ENCODE assay signal across 9 cellular contexts in genomic region chr11:130448039-130448415, GRCh38. TPM values are rescaled to one million over a fixed set of nuclear protein-coding genes. Genes with fewer than 3 reads are reported as not detected.
DNase-seq lines count a peak whose midpoint lies in the region; ATAC-seq and TF ChIP-seq lines count a peak whose summit lies in the region.
"Had no signal": no experiment of that assay in that cellular context is flagged by ENCODE, and none has a peak within 500 bp of the region (broad histone marks: within the 10 kb centered on the region; RNA-seq: fewer than 3 reads in every experiment).

No MANE protein-coding gene starts in this region.

- no peaks in the 10 kb centered on the region for H3K4me1 ChIP-seq in Caco-2
- peaks cover 13% of the 10 kb centered on the region for H3K4me1 ChIP-seq in psoas muscle
- H3K4me1 ChIP-seq in left lung: peaks cover 0 to 9% of the 10 kb centered on the region in 2 donors

- POLR2A ChIA-PET in Caco-2 (lab: Charles Lee): interaction anchor here (0.6 kb wide), 2 partner anchors 172 to 379 kb away, joined by 3 to 9 read pairs; no protein-coding TSS in a partner anchor
- POLR2A ChIA-PET in T-cell (lab: Charles Lee): no interaction called here

- H3K27ac ChIP-seq in psoas muscle (no peak overlapping the region), left lung (no peak overlapping the region)

- no peak for TF ChIP-seq CTCF in Caco-2 (IDR thresholded peaks at IDR 0.05; ENCODE audit: insufficient read depth in 1 of 2, low read depth in 1 of 2, low read length in 1 of 2, severe bottlenecking in 1 of 2, unreplicated experiment in 1 of 2)
- TF ChIP-seq CTCF in fibroblast of the aortic adventitia (IDR thresholded peaks at IDR 0.05; ENCODE audit: insufficient read depth, low read length): no peak
- no peak for TF ChIP-seq CTCF in psoas muscle (IDR thresholded peaks at IDR 0.05)
- no peak for TF ChIP-seq CTCF in left lung (IDR thresholded peaks at IDR 0.05)

- H3K27ac Mint-ChIP-seq in Caco-2 (ENCODE audit: unreplicated experiment): no peak overlapping the region
- H3K27ac Mint-ChIP-seq in T-cell: no peak overlapping the region

- H3K36me3 ChIP-seq in Caco-2 (ENCODE audit: control insufficient read depth, insufficient read depth, low read length): no peaks in the 10 kb centered on the region
- H3K36me3 ChIP-seq in psoas muscle (ENCODE audit: insufficient read depth in 1 of 2, low read depth in 1 of 2): no peaks in the 10 kb centered on the region
- no peaks in the 10 kb centered on the region for H3K36me3 ChIP-seq in left lung

- 9 to 17% (median 13%) methylated on average over 11 of the region's 11 CpGs for WGBS in psoas muscle, 3 donors

- H3K4me3 ChIP-seq in Caco-2 (ENCODE audit: low read depth, low read length): peak overlapping the region; percentile 51
- H3K4me3 ChIP-seq in fibroblast of the aortic adventitia (ENCODE audit: low read depth, low read length): peak overlapping the region; percentile 93
- peak overlapping the region; percentile 70 for H3K4me3 ChIP-seq in psoas muscle
- H3K4me3 ChIP-seq in left lung: peak overlapping the region in 1 of 2 donors; percentile 45

- H3K27me3 Mint-ChIP-seq in Caco-2 (ENCODE audit: insufficient read depth, unreplicated experiment) (peaks cover 11% of the 10 kb centered on the region), T-cell (peaks cover 34 to 52% of the 10 kb centered on the region in 2 donors)

- peaks cover 3% of the 10 kb centered on the region for H3K27me3 ChIP-seq in Caco-2 (replicated peaks; ENCODE audit: control insufficient read depth, insufficient read depth, low read length)
- H3K27me3 ChIP-seq in psoas muscle (ENCODE audit: insufficient read depth in 3 of 3, low read length in 2 of 3): peaks cover 0 to 13% (median 0%) of the 10 kb centered on the region in 3 donors
- peaks cover 15 to 54% of the 10 kb centered on the region in 2 donors for H3K27me3 ChIP-seq in left lung

- ATAC-seq in T-cell (replicated peaks in 1 of 4): no peak
- ATAC-seq in psoas muscle: no peak
- no peak for ATAC-seq in activated CD4-positive, CD25-positive, alpha-beta regulatory T cell treated with anti-CD3 and anti-CD28 coated beads, Interleukin-2, amount 50 U/mL, for 24 hours
- no peak for ATAC-seq in left lung
- ATAC-seq in GM18517 (IDR thresholded peaks at IDR 0.05; ENCODE audit: unreplicated experiment): no peak

- no TSS peak for BruUV-seq in Caco-2 (replicated peaks; lab: Mats Ljungman, UMichigan)

- H3K9me3 Mint-ChIP-seq in Caco-2 (ENCODE audit: unreplicated experiment) (no peaks in the 10 kb centered on the region), T-cell (no peaks in the 10 kb centered on the region)

- H3K36me3 Mint-ChIP-seq in Caco-2 (ENCODE audit: insufficient read depth, unreplicated experiment) (no peaks in the 10 kb centered on the region), T-cell (no peaks in the 10 kb centered on the region)

- intact Hi-C loops in Caco-2 (cut with micrococcal nuclease; ENCODE audit: unreplicated experiment) (loop anchor here (1.0 kb wide), 1 partner anchor 13 kb away; no protein-coding TSS in a partner anchor), psoas muscle (cut with DNase I) (loop anchor here (5.0 to 10.0 kb wide), 4 partner anchors 77 to 379 kb away; no protein-coding TSS in a partner anchor), left lung (cut with DNase I) (no loop called here)

- H3K9me3 ChIP-seq in Caco-2 (no peaks in the 10 kb centered on the region), psoas muscle (no peaks in the 10 kb centered on the region), left lung (no peaks in the 10 kb centered on the region)

- H3K4me1 Mint-ChIP-seq in Caco-2 (ENCODE audit: low read depth, unreplicated experiment) (peaks cover under 1% of the 10 kb centered on the region), T-cell (peaks cover 9 to 15% (median 13%) of the 10 kb centered on the region in 3 donors)

- peak overlapping the region; percentile 71 for H3K4me3 Mint-ChIP-seq in Caco-2 (ENCODE audit: unreplicated experiment)
- H3K4me3 Mint-ChIP-seq in T-cell: peak overlapping the region in 2 of 3 donors; percentile 61

- CTCF ChIA-PET in Caco-2 (lab: Charles Lee): interaction anchor here (0.6 to 1.3 kb wide), 6 partner anchors 13 to 414 kb away, joined by 3 to 10 read pairs (median 4); no protein-coding TSS in a partner anchor
- CTCF ChIA-PET in T-cell (lab: Charles Lee): no interaction called here

- no peak for DNase-seq in Caco-2
- no peak for DNase-seq in T-cell
- DNase-seq in fibroblast of the aortic adventitia (ENCODE audit: low read depth): no peak
- DNase-seq in psoas muscle: no peak
- no peak for DNase-seq in RKO (ENCODE audit: low spot score)
- DNase-seq in left lung: no peak

RNA-seq across cellular contexts. Expression of gene ADAMTS15, which starts 0.4 kb away (rescaled TPM):
- total RNA-seq in Caco-2 (2022) (0.12 and 0.20 TPM in 2 replicates), T-cell (under 1 TPM in 3 of 5 donors, not detected in 2; 0.03 to 0.07 (median 0.06) TPM), fibroblast of the aortic adventitia (ENCODE audit: low replicate concordance) (8.6 and 30.8 TPM in 2 replicates), psoas muscle (1 to 10 TPM; 1.5 to 2.2 (median 1.8) TPM), left lung (10 to 100 TPM; 11.8 to 13.5 TPM)
- polyA plus RNA-seq in psoas muscle: 1 to 10 TPM in 1 of 3 donors, under 1 TPM in 2; 0.66 to 3.1 (median 0.79) TPM

RNA-seq across cellular contexts. Expression of gene ADAMTS8, which starts 19.6 kb away (rescaled TPM):
- total RNA-seq in Caco-2 (2022) (not detected in 2 replicates), T-cell (under 1 TPM in 3 of 5 donors, not detected in 2; 0.06 to 0.12 (median 0.07) TPM), fibroblast of the aortic adventitia (ENCODE audit: low replicate concordance) (2.6 TPM in 1 of 2 replicates, not detected in the other), psoas muscle (1 to 10 TPM in 1 of 4 donors, under 1 TPM in 2, not detected in 1; 0.14 to 1.2 (median 0.79) TPM), left lung (10 to 100 TPM in 1 of 2 donors, 1 to 10 TPM in 1; 1.2 to 48.5 TPM)
- polyA plus RNA-seq in psoas muscle: under 1 TPM; 0.12 to 0.42 (median 0.23) TPM
- total RNA-seq: renal cortical epithelial cell had no signal

Comparison
In these comparisons a context has a peak if more than half of its experiments do, and no peak if none do; other contexts are left out.
1. intact Hi-C loops: an anchor here in Caco-2 (1.0 kb wide) and psoas muscle (5.0 to 10.0 kb wide); none called in left lung.